ENCODE assay signal across 15 cellular contexts in genomic region chr1:189269011-189269410, GRCh38.
DNase-seq lines count a peak whose midpoint lies in the region; ATAC-seq and TF ChIP-seq lines count a peak whose summit lies in the region.
"Had no signal": no experiment of that assay in that cellular context is flagged by ENCODE, and none has a peak within 500 bp of the region (broad histone marks: within the 10 kb centered on the region; RNA-seq: fewer than 3 reads in every experiment).

No MANE protein-coding gene starts in this region.

- TF ChIP-seq RAD21 in Ishikawa (IDR thresholded peaks at IDR 0.05; ENCODE audit: low read depth) = no peak

- ATAC-seq in GM21526 (IDR thresholded peaks at IDR 0.05; ENCODE audit: low FRiP score, unreplicated experiment) (no peak), HG03159 (IDR thresholded peaks at IDR 0.05; ENCODE audit: unreplicated experiment) (no peak)
- ATAC-seq: pancreas, T-cell had no signal

- H3K9ac ChIP-seq in SK-N-MC (ENCODE audit: insufficient read length) = no peak overlapping the region

- 0 out of 2 replicates have a peak, but pooled peaks cover 4% of the 10 kb centered on the region for H3K9me3 ChIP-seq in SK-N-MC (ENCODE audit: low read depth, low read length)

- no peaks in the 10 kb centered on the region for H3K36me3 ChIP-seq in SK-N-MC (ENCODE audit: insufficient read depth, low read length)
- H3K36me3 ChIP-seq: pancreas, thoracic aorta had no signal

- H3K4me3 ChIP-seq in SK-N-MC = no peak overlapping the region
- H3K4me3 ChIP-seq: pancreas, thoracic aorta had no signal

- H3K27ac ChIP-seq in SK-N-MC (no peak overlapping the region), substantia nigra (ENCODE audit: low read depth, low read length, poor library complexity, severe bottlenecking) (no peak overlapping the region)
- H3K27ac ChIP-seq: pancreas, thoracic aorta had no signal

- DNase-seq in ELR (ENCODE audit: low read depth) (peak; percentile 45), SK-N-MC (ENCODE audit: low read depth, low spot score) (peak; percentile 39), iPS DF 19.7 (ENCODE audit: low read depth, low spot score) (peak; percentile 30), COLO829 (ENCODE audit: low spot score) (no peak), substantia nigra (lab: John Stamatoyannopoulos, UW) (no peak)
- DNase-seq: activated CD4-positive, CD25-positive, alpha-beta regulatory T cell; activated CD8-positive, alpha-beta memory T cell treated with anti-CD3 and anti-CD28 coated beads, Interleukin-2, amount 50 U/mL, for 4 hours; CD4-positive, alpha-beta T cell; midbrain; pancreas; T-cell had no signal

- no peak for TF ChIP-seq EP300 in Ishikawa (IDR thresholded peaks at IDR 0.05; ENCODE audit: borderline replicate concordance)

TF ChIP-seq in Ishikawa, 13 proteins besides CTCF, POLR2A, EP300 and RAD21:
- TF ChIP-seq USF1 (IDR thresholded peaks at IDR 0.05) (peak; percentile 36; the same call in 1 of the 2 replicates), NFIC (IDR thresholded peaks at IDR 0.05) (no peak)

Comparison
In these comparisons a context has a peak if more than half of its experiments do, and no peak if none do; other contexts are left out.
1. DNase-seq: peak in ELR (single experiment), SK-N-MC (single experiment) and iPS DF 19.7 (single experiment); none in COLO829 (single experiment) and substantia nigra (0 of 49).